Comparison of ENCODE assay signal across 11 cellular contexts in genomic region chr11:110148775-110149744, GRCh38. TPM values are rescaled to one million over a fixed set of nuclear protein-coding genes. Genes with fewer than 3 reads are reported as not detected.
DNase-seq lines count a peak whose midpoint lies in the region; ATAC-seq, FAIRE-seq and TF ChIP-seq lines count a peak whose summit lies in the region.
"Had no signal": no experiment of that assay in that cellular context is flagged by ENCODE, and none has a peak within 500 bp of the region (broad histone marks: within the 10 kb centered on the region; RNA-seq: fewer than 3 reads in every experiment).

No MANE protein-coding gene starts in this region.

- no peak overlapping the region for H3K4me3 Mint-ChIP-seq in mesothelial cell of epicardium
- H3K4me3 Mint-ChIP-seq: natural killer cell had no signal

- peak; percentile 54 for DNase-seq in ACHN
- peak; percentile 93 for DNase-seq in RCC 7860 (ENCODE audit: low spot score)
- peak; percentile 44 to 57 for DNase-seq in foreskin keratinocyte
- no peak for DNase-seq in stimulated activated CD4-positive, alpha-beta T cell treated with anti-CD3 and anti-CD28 coated beads, Interleukin-2, amount 100 ng/mL, for 48 hours
- DNase-seq in NCI-H82 treated with DMSO at 0.1 percent for 48 hours (lab: John Stamatoyannopoulos, UW; ENCODE audit: unreplicated experiment): no peak
- DNase-seq in mesothelial cell of epicardium (ENCODE audit: low spot score in 2 of 2, unreplicated experiment in 2 of 2): no peak
- DNase-seq in HT-29 (ENCODE audit: low spot score): no peak
- DNase-seq: dorsolateral prefrontal cortex, natural killer cell, NCI-H187 treated with DMSO at 0.1 percent for 48 hours had no signal

- in situ Hi-C loops in ACHN (cut with HindIII; ENCODE audit: low pct_ligation_motif_present, low pct_unique_long_range_greater_than_20kb, low sequenced_read_pairs): no loop called here

- peaks cover 18% of the 10 kb centered on the region for H3K4me1 Mint-ChIP-seq in mesothelial cell of epicardium
- H3K4me1 Mint-ChIP-seq: natural killer cell had no signal

- no peak overlapping the region for H3K27ac ChIP-seq in foreskin keratinocyte

- TF ChIP-seq CTCF in foreskin keratinocyte (conservative IDR thresholded peaks at IDR 0.05) (no peak), mesothelial cell of epicardium (IDR thresholded peaks at IDR 0.05; ENCODE audit: unreplicated experiment) (no peak)

- peaks cover 4% of the 10 kb centered on the region for H3K9me3 Mint-ChIP-seq in mesothelial cell of epicardium
- H3K9me3 Mint-ChIP-seq: natural killer cell had no signal

- H3K27me3 ChIP-seq in foreskin keratinocyte: no peaks in the 10 kb centered on the region
- H3K27me3 ChIP-seq: dorsolateral prefrontal cortex had no signal

- no peak for FAIRE-seq in RCC 7860 (lab: Jason Lieb, UNC)

- no peaks in the 10 kb centered on the region for H3K27me3 Mint-ChIP-seq in mesothelial cell of epicardium (ENCODE audit: low read depth)

- peaks cover 11% of the 10 kb centered on the region for H3K4me1 ChIP-seq in foreskin keratinocyte

- H3K27ac Mint-ChIP-seq in mesothelial cell of epicardium: no peak overlapping the region
- H3K27ac Mint-ChIP-seq: natural killer cell had no signal

- peak; percentile 39 for ATAC-seq in GM19035 (IDR thresholded peaks at IDR 0.05; ENCODE audit: unreplicated experiment)
- peak; percentile 94 for ATAC-seq in foreskin keratinocyte

- H3K36me3 Mint-ChIP-seq in mesothelial cell of epicardium: peaks cover 17% of the 10 kb centered on the region
- H3K36me3 Mint-ChIP-seq: natural killer cell had no signal

RNA-seq across cellular contexts. Expression of gene ZC3H12C, which starts 55.9 kb away (rescaled TPM):
- total RNA-seq in foreskin keratinocyte (12.5 and 12.6 TPM in 2 replicates), mesothelial cell of epicardium (16.7 to 17.0 TPM (median 17.0 TPM) in 3 replicates)
- polyA plus RNA-seq in foreskin keratinocyte: 1.3 and 1.4 TPM in 2 replicates
- total RNA-seq in HT-29 (2014; rRNA removed; shearing (Covaris generic)): 0.43 and 0.55 TPM in 2 replicates

Comparison
In these comparisons a context has a peak if more than half of its experiments do, and no peak if none do; other contexts are left out.
1. DNase-seq: peak in ACHN (single experiment), RCC 7860 (single experiment) and foreskin keratinocyte (2 of 2); none in stimulated activated CD4-positive, alpha-beta T cell treated with anti-CD3 and anti-CD28 coated beads, Interleukin-2, amount 100 ng/mL, for 48 hours (0 of 2), NCI-H82 treated with DMSO at 0.1 percent for 48 hours (single experiment), mesothelial cell of epicardium (0 of 2) and HT-29 (single experiment).